Comparison of ENCODE assay signal across 8 cellular contexts in the genomic region with DNA sequence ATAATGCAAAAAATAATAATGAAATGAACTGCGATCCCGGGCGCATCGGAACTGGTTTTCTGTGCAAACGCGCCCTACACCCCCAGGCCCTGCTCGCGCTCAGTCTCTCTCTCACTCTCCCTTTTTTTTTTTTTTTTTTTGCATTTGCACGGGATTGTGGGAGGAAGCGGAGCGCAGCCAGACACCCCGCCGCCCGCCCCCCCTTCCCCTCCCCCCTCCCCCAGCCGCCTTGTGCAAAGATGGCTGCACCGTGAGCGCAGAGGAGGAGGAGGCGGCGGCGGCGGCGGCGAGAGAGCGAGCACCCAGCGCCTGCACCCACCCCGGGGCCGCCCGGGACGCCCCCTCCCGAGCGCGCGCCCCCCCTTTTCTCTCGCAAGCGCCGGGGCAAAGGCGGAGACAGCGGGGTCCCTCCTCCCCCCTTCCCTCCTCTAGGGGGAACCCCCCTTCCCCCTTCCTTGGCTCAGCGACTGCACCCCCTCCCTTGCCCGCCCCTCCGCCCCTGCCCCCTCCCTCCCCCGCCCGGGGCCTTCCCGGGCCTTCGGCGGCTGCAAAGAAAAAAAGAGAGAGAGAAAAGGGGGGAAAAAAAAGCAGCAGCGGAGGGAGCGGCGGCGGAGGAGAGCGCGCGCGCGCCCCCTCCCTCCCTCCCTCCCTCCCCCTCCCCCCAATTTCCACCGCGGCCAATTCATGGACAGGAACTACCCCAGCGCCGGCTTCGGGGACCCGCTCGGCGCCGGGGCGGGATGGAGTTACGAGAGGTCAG. TPM values are rescaled to one million over a fixed set of nuclear protein-coding genes. Genes with fewer than 3 reads are reported as not detected.
DNase-seq lines count a peak whose midpoint lies in the region; ATAC-seq and TF ChIP-seq lines count a peak whose summit lies in the region.

PRR12 (plus strand) TSS at position 212 of the 760 bp plus-strand sequence; CDS start at position 685, 473 bp downstream.

- H3K9me3 Mint-ChIP-seq in activated CD8-positive, alpha-beta T cell treated with anti-CD3 and anti-CD28 coated beads for 36 hours, result no peaks in the 10 kb centered on the region

- H3K36me3 Mint-ChIP-seq in activated CD8-positive, alpha-beta T cell treated with anti-CD3 and anti-CD28 coated beads for 36 hours (ENCODE audit: low read depth), result peaks cover 9% of the 10 kb centered on the region

- peak within 1 kb of the TSS; percentile 92 for H3K27ac Mint-ChIP-seq in activated CD8-positive, alpha-beta T cell treated with anti-CD3 and anti-CD28 coated beads for 36 hours

- peak within 1 kb of the TSS; percentile 80 for H3K27ac ChIP-seq in ectodermal cell (ENCODE audit: insufficient read depth, low read depth, low read length, poor library complexity, severe bottlenecking)

- no peaks in the 10 kb centered on the region for H3K27me3 Mint-ChIP-seq in activated CD8-positive, alpha-beta T cell treated with anti-CD3 and anti-CD28 coated beads for 36 hours

- H3K4me1 Mint-ChIP-seq in activated CD8-positive, alpha-beta T cell treated with anti-CD3 and anti-CD28 coated beads for 36 hours (ENCODE audit: low read depth), result peaks cover 23% of the 10 kb centered on the region

- intact Hi-C loops in activated CD8-positive, alpha-beta T cell treated with anti-CD3 and anti-CD28 coated beads for 36 hours (cut with micrococcal nuclease), result loop anchor here (1.0 to 5.0 kb wide), 2 partner anchors 11 to 86 kb away; partner anchors contain the start of genes NOSIP and PRMT1
- intact Hi-C loops in lower leg skin (cut with DNase I; ENCODE audit: low total_unique reads), result loop anchor here (5.0 kb wide), 1 partner anchor 46 kb away; no protein-coding TSS in a partner anchor

- no peaks in the 10 kb centered on the region for H3K9me3 ChIP-seq in ectodermal cell (ENCODE audit: control insufficient read depth, low read length)

- no peaks in the 10 kb centered on the region for H3K27me3 ChIP-seq in ectodermal cell (ENCODE audit: control insufficient read depth, insufficient read depth, low read length, poor library complexity, severe bottlenecking)

- WGBS in ectodermal cell, 2 experiments, result 0% methylated on average over 36 to 44 of the region's 66 CpGs
- WGBS in lower leg skin, 2 donors, result 0 to 1% methylated on average over 51 to 54 of the region's 66 CpGs

- TF ChIP-seq POLR2A in lower leg skin (IDR thresholded peaks at IDR 0.05), result no peak

- TF ChIP-seq CTCF in activated CD8-positive, alpha-beta T cell treated with anti-CD3 and anti-CD28 coated beads for 36 hours (IDR thresholded peaks at IDR 0.05), result no peak
- TF ChIP-seq CTCF in lower leg skin (IDR thresholded peaks at IDR 0.05), result no peak

- H3K4me3 ChIP-seq in ectodermal cell (ENCODE audit: insufficient read depth, low read depth, low read length), result peak within 1 kb of the TSS; percentile 99
- H3K4me3 ChIP-seq in lower leg skin (ENCODE audit: low read depth, poor library complexity, severe bottlenecking), result peak within 1 kb of the TSS; percentile 49

- ATAC-seq in HG02938 (IDR thresholded peaks at IDR 0.05; ENCODE audit: unreplicated experiment), result peak; percentile 23
- ATAC-seq in activated CD8-positive, alpha-beta T cell treated with anti-CD3 and anti-CD28 coated beads for 36 hours, result peak; percentile 24
- no peak for ATAC-seq in GM18867 (IDR thresholded peaks at IDR 0.05; ENCODE audit: unreplicated experiment)

- peaks cover 15% of the 10 kb centered on the region for H3K36me3 ChIP-seq in ectodermal cell (ENCODE audit: control insufficient read depth, insufficient read depth, low read length)

- CTCF ChIA-PET in activated CD8-positive, alpha-beta T cell treated with anti-CD3 and anti-CD28 coated beads for 36 hours (lab: Charles Lee), result interaction anchor here (0.7 to 1.2 kb wide), 5 partner anchors 11 to 85 kb away, joined by 3 to 4 read pairs (median 4); partner anchors contain the start of gene NOSIP

- peaks cover 6% of the 10 kb centered on the region for H3K4me1 ChIP-seq in ectodermal cell (ENCODE audit: control insufficient read depth, insufficient read depth, low read length)

- DNase-seq in CD1c-positive myeloid dendritic cell (ENCODE audit: extremely low spot score), result peak; percentile 70
- DNase-seq in NCI-H82 treated with DMSO at 0.1 percent for 48 hours (lab: John Stamatoyannopoulos, UW; ENCODE audit: unreplicated experiment), result peak; percentile 31
- DNase-seq in activated CD8-positive, alpha-beta T cell treated with anti-CD3 and anti-CD28 coated beads for 36 hours, result peak; percentile 85
- DNase-seq in lower leg skin (ENCODE audit: low spot score in 2 of 2), result peak in 1 of 2 donors; percentile 92
- DNase-seq in stimulated activated CD4-positive, alpha-beta T cell treated with anti-CD3 and anti-CD28 coated beads, TNF-alpha, amount 100 ng/mL, for 24 hours (ENCODE audit: low read depth in 3 of 3), result peak in 2 of 3 experiments; percentile 60 to 71

- POLR2A ChIA-PET in activated CD8-positive, alpha-beta T cell treated with anti-CD3 and anti-CD28 coated beads for 36 hours (lab: Charles Lee), result interaction anchor here (0.8 to 5.3 kb wide), 15 partner anchors 10 to 278 kb away, joined by 3 to 48 read pairs (median 3); partner anchors contain the start of genes NOSIP, PRMT1, PRRG2 and RPL13A

- H3K4me3 Mint-ChIP-seq in activated CD8-positive, alpha-beta T cell treated with anti-CD3 and anti-CD28 coated beads for 36 hours, result peak within 1 kb of the TSS; percentile 77

RNA-seq across cellular contexts. Expression of gene PRR12, which starts in this region (rescaled TPM):
- total RNA-seq in activated CD8-positive, alpha-beta T cell treated with anti-CD3 and anti-CD28 coated beads for 36 hours, result 10 to 100 TPM; 16.0 to 17.8 TPM
- polyA plus RNA-seq in ectodermal cell (2013, experiment 1 of 4), result 36.5 TPM
- polyA plus RNA-seq in ectodermal cell (2013, experiment 2 of 4), result 39.6 TPM
- 30.3 TPM for polyA plus RNA-seq in ectodermal cell (2013, experiment 3 of 4)
- 35.9 TPM for polyA plus RNA-seq in ectodermal cell (2013, experiment 4 of 4)
- 10 to 100 TPM; 19.6 to 53.1 (median 24.5) TPM for total RNA-seq in lower leg skin
